In the genomic region with DNA sequence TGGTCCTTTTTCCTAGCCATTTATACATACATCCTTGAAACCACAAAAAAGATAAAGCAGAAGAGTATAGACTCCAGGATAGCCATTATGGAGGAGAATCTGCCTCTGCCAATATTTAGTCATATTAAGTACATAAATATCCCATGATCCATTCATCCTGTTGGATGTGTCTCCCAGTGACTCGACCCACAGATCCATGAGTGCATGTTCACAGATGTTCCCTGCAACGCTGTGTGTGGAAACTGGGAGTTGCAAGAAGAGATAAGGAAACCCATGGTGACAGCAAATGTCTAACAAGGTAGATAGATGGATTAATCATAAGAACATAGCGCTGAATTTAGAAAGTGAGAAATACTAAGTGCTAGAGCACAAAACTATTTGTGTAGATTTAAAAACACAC, we compare ENCODE assay signal across 20 cellular contexts. TPM values are rescaled to one million over a fixed set of nuclear protein-coding genes. Genes with fewer than 3 reads are reported as not detected.
A peak's percentile ranks its signal among the peaks of the same experiment; 100 is the strongest.
DNase-seq lines count a peak whose midpoint lies in the region; ATAC-seq, FAIRE-seq and TF ChIP-seq lines count a peak whose summit lies in the region.
"Had no signal": no experiment of that assay in that cellular context is flagged by ENCODE, and none has a peak within 500 bp of the region (broad histone marks: within the 10 kb centered on the region; RNA-seq: fewer than 3 reads in every experiment).

No MANE protein-coding gene starts in this region.

- peaks cover 2% of the 10 kb centered on the region for H3K9me3 Mint-ChIP-seq in activated CD4-positive, alpha-beta T cell treated with anti-CD3 and anti-CD28 coated beads for 36 hours (ENCODE audit: low read depth)
- peaks cover 4% of the 10 kb centered on the region for H3K9me3 Mint-ChIP-seq in activated T-helper 2 cell treated with anti-CD3 and anti-CD28 coated beads, Interferon-gamma antibody, Interleukin-2, Interleukin-4, amounts not matched to agents 10 μg/mL and 5 μg/mL and 100 μg/mL, durations not matched to agents 14 hours and 24 hours and 36 hours
- H3K9me3 Mint-ChIP-seq: CD4-positive, alpha-beta memory T cell; T-cell had no signal

- H3K27me3 ChIP-seq in thyroid gland, result no peaks in the 10 kb centered on the region
- H3K27me3 ChIP-seq: body of pancreas, left lung, Peyer's patch, stomach, uterus had no signal

- no peaks in the 10 kb centered on the region for H3K27me3 Mint-ChIP-seq in activated CD4-positive, alpha-beta T cell treated with anti-CD3 and anti-CD28 coated beads for 36 hours
- no peaks in the 10 kb centered on the region for H3K27me3 Mint-ChIP-seq in activated T-helper 2 cell treated with anti-CD3 and anti-CD28 coated beads, Interferon-gamma antibody, Interleukin-2, Interleukin-4, amounts not matched to agents 10 μg/mL and 5 μg/mL and 100 μg/mL, durations not matched to agents 14 hours and 24 hours and 36 hours (ENCODE audit: low read depth)
- H3K27me3 Mint-ChIP-seq: CD4-positive, alpha-beta memory T cell; T-cell had no signal

- FAIRE-seq in H54 (lab: Jason Lieb, UNC), result peak; percentile 55
- FAIRE-seq: GM12892, H1 had no signal

- H3K36me3 ChIP-seq in thyroid gland, result no peaks in the 10 kb centered on the region
- H3K36me3 ChIP-seq: left lung, Peyer's patch, stomach, uterus had no signal

- peaks cover 14 to 19% of the 10 kb centered on the region in 2 donors for H3K4me1 ChIP-seq in thyroid gland
- H3K4me1 ChIP-seq: uterus had no signal

- TF ChIP-seq CTCF in thyroid gland (IDR thresholded peaks at IDR 0.05), result no peak

- WGBS in thyroid gland, 2 donors, result 90 to 91% methylated on average over 3 of the region's 3 CpGs

- POLR2A ChIA-PET in activated CD4-positive, alpha-beta T cell treated with anti-CD3 and anti-CD28 coated beads for 36 hours (lab: Charles Lee), result no interaction called here

- ATAC-seq in activated CD4-positive, alpha-beta T cell treated with anti-CD3 and anti-CD28 coated beads for 36 hours, result no peak
- ATAC-seq: body of pancreas had no signal

- H3K4me3 Mint-ChIP-seq in activated CD4-positive, alpha-beta T cell treated with anti-CD3 and anti-CD28 coated beads for 36 hours, result peak overlapping the region; percentile 56
- H3K4me3 Mint-ChIP-seq in activated T-helper 2 cell treated with anti-CD3 and anti-CD28 coated beads, Interferon-gamma antibody, Interleukin-2, Interleukin-4, amounts not matched to agents 10 μg/mL and 5 μg/mL and 100 μg/mL, durations not matched to agents 14 hours and 24 hours and 36 hours (ENCODE audit: low read depth), result peak overlapping the region; percentile 13

- TF ChIP-seq POLR2A in H54 (IDR thresholded peaks at IDR 0.05; ENCODE audit: low read depth, low read length) (no peak), thyroid gland (IDR thresholded peaks at IDR 0.05) (no peak)

- no peaks in the 10 kb centered on the region for H3K9me3 ChIP-seq in thyroid gland
- H3K9me3 ChIP-seq: body of pancreas, left lung, Peyer's patch, stomach, uterus had no signal

- no peak overlapping the region for H3K27ac ChIP-seq in thyroid gland
- H3K27ac ChIP-seq: uterus had no signal

- peak overlapping the region; percentile 99 for H3K27ac Mint-ChIP-seq in activated CD4-positive, alpha-beta T cell treated with anti-CD3 and anti-CD28 coated beads for 36 hours
- peak overlapping the region; percentile 96 for H3K27ac Mint-ChIP-seq in activated T-helper 2 cell treated with anti-CD3 and anti-CD28 coated beads, Interferon-gamma antibody, Interleukin-2, Interleukin-4, amounts not matched to agents 10 μg/mL and 5 μg/mL and 100 μg/mL, durations not matched to agents 14 hours and 24 hours and 36 hours

- H3K4me1 Mint-ChIP-seq in activated CD4-positive, alpha-beta T cell treated with anti-CD3 and anti-CD28 coated beads for 36 hours, result peaks cover 64% of the 10 kb centered on the region
- peaks cover 53% of the 10 kb centered on the region for H3K4me1 Mint-ChIP-seq in activated T-helper 2 cell treated with anti-CD3 and anti-CD28 coated beads, Interferon-gamma antibody, Interleukin-2, Interleukin-4, amounts not matched to agents 10 μg/mL and 5 μg/mL and 100 μg/mL, durations not matched to agents 14 hours and 24 hours and 36 hours (ENCODE audit: low read depth)

- intact Hi-C loops in activated CD4-positive, alpha-beta T cell treated with anti-CD3 and anti-CD28 coated beads for 36 hours (cut with DNase I, micrococcal nuclease), result loop anchor here in 1 of 2 experiments (1.0 to 5.0 kb wide), 5 partner anchors 11 to 859 kb away; partner anchors contain the start of gene STK39
- intact Hi-C loops in activated T-helper 2 cell treated with anti-CD3 and anti-CD28 coated beads, Interferon-gamma antibody, Interleukin-2, Interleukin-4, amounts not matched to agents 10 μg/mL and 5 μg/mL and 100 μg/mL, durations not matched to agents 14 hours and 24 hours and 36 hours (cut with micrococcal nuclease), result no loop called here
- intact Hi-C loops in thyroid gland (cut with DNase I), result no loop called here

- no peak overlapping the region for H3K4me3 ChIP-seq in thyroid gland (replicated peaks in 1 of 3)
- H3K4me3 ChIP-seq: body of pancreas, left lung, Peyer's patch, stomach, uterus had no signal

- CTCF ChIA-PET in activated CD4-positive, alpha-beta T cell treated with anti-CD3 and anti-CD28 coated beads for 36 hours (lab: Charles Lee), result interaction anchor here (1.3 kb wide), 1 partner anchor 14 kb away, joined by 3 read pairs; no protein-coding TSS in a partner anchor

- H3K36me3 Mint-ChIP-seq in activated CD4-positive, alpha-beta T cell treated with anti-CD3 and anti-CD28 coated beads for 36 hours (ENCODE audit: low read depth), result peaks cover 31% of the 10 kb centered on the region
- peaks cover 17% of the 10 kb centered on the region for H3K36me3 Mint-ChIP-seq in activated T-helper 2 cell treated with anti-CD3 and anti-CD28 coated beads, Interferon-gamma antibody, Interleukin-2, Interleukin-4, amounts not matched to agents 10 μg/mL and 5 μg/mL and 100 μg/mL, durations not matched to agents 14 hours and 24 hours and 36 hours (ENCODE audit: low read depth)

- DNase-seq in activated CD4-positive, alpha-beta T cell treated with anti-CD3 and anti-CD28 coated beads for 36 hours, result no peak
- no peak for DNase-seq in activated CD4-positive, alpha-beta T cell treated with anti-CD3 and anti-CD28 coated beads, Interleukin-2, amount 50 U/mL, for 1 hour
- no peak for DNase-seq in H54 (ENCODE audit: insufficient read length, low spot score)
- no peak for DNase-seq in activated T-helper 2 cell treated with anti-CD3 and anti-CD28 coated beads, Interferon-gamma antibody, Interleukin-2, Interleukin-4, amounts not matched to agents 10 μg/mL and 5 μg/mL and 100 μg/mL, durations not matched to agents 14 hours and 24 hours and 36 hours (ENCODE audit: low spot score)
- DNase-seq in glomerular visceral epithelial cell (ENCODE audit: extremely low spot score), result peak; percentile 31
- DNase-seq in thyroid gland, result no peak
- DNase-seq in NCI-H1694 treated with DMSO at 0.1 percent for 48 hours (lab: John Stamatoyannopoulos, UW), result no peak
- no peak for DNase-seq in T-helper 9 cell
- DNase-seq: body of pancreas; CD4-positive, alpha-beta memory T cell; left lung; NCI-H2081 treated with DMSO at 0.1 percent for 48 hours; Peyer's patch; posterior cingulate gyrus; stomach; T-cell; uterus had no signal

RNA-seq across cellular contexts. Expression of gene STK39, which starts 34.5 kb away (rescaled TPM):
- total RNA-seq in activated CD4-positive, alpha-beta T cell treated with anti-CD3 and anti-CD28 coated beads for 36 hours, result 10 to 100 TPM; 42.1 to 44.5 TPM
- total RNA-seq in activated T-helper 2 cell treated with anti-CD3 and anti-CD28 coated beads, Interferon-gamma antibody, Interleukin-2, Interleukin-4, amounts not matched to agents 10 μg/mL and 5 μg/mL and 100 μg/mL, durations not matched to agents 14 hours and 24 hours and 36 hours, result 46.0 and 46.3 TPM in 2 replicates
- 1 to 10 TPM; 6.4 to 9.0 (median 6.7) TPM for total RNA-seq in thyroid gland
- total RNA-seq: G401 had no signal
